ENCODE assay signal across 8 cellular contexts in the genomic region with DNA sequence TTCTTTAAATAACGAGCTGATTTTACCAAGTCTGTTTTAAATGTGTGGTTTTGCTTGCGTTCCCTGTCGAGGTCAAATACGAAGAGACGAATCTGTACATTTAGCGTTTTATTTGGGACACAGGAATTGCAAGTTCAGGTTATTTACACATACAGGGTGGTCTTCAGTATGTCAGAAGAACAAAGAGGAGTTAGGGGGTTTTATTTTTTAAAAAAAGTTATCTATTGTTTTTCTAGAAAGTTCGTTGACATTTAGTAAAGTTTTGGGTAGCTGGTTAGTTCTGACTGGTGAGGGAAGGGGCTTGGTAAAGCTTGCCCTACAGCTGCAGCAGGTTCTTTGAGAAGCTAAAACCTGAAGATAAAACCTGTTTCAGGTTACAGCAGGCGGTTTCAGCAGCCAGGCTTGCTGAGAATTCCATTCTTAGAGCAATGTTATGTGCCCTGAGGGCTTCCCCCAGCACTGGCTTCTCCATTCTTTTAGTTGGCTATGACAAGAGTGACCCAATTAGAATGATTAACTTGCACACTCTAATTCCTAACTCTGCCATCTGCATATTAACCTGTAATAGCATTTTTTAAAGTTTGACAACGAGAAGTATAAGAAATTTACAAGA. TPM values are rescaled to one million over a fixed set of nuclear protein-coding genes. Genes with fewer than 3 reads are reported as not detected.
DNase-seq lines count a peak whose midpoint lies in the region; ATAC-seq and TF ChIP-seq lines count a peak whose summit lies in the region.

No MANE protein-coding gene starts in this region.

- peaks cover 12 to 15% of the 10 kb centered on the region in 2 donors for H3K36me3 Mint-ChIP-seq in stimulated activated naive B cell treated with anti-CD40 and anti-IgM and Interleukin-4, amounts not matched to agents 10 μg/mL and 1 μg/mL and 100 μg/mL, for 72 hours

- 91 to 95% methylated on average over 8 to 9 of the region's 9 CpGs for WGBS in gastroesophageal sphincter (ENCODE audit: low coverage in 1 of 2), 2 donors

- no peaks in the 10 kb centered on the region for H3K9me2 ChIP-seq in SU-DHL-6 (replicated peaks; ENCODE audit: insufficient read depth, low read length)

- H3K9me3 Mint-ChIP-seq in stimulated activated naive B cell treated with anti-CD40 and anti-IgM and Interleukin-4, amounts not matched to agents 10 μg/mL and 1 μg/mL and 100 μg/mL, for 72 hours: peaks cover 0 to 10% of the 10 kb centered on the region in 2 donors

- DNase-seq in NCI-H748 (lab: John Stamatoyannopoulos, UW; ENCODE audit: unreplicated experiment): peak; percentile 10
- no peak for DNase-seq in NCI-H748 treated with DMSO at 0.1 percent for 48 hours (lab: John Stamatoyannopoulos, UW)
- no peak for DNase-seq in stimulated activated naive B cell treated with anti-CD40 and anti-IgM and Interleukin-4, amounts not matched to agents 10 μg/mL and 1 μg/mL and 100 μg/mL, for 72 hours
- no peak for DNase-seq in NCI-H187 treated with DMSO at 0.1 percent for 48 hours (lab: John Stamatoyannopoulos, UW)
- no peak for DNase-seq in GDM1 (lab: John Stamatoyannopoulos, UW)

- H3K4me1 ChIP-seq in gastroesophageal sphincter: peaks cover 10 to 66% (median 22%) of the 10 kb centered on the region in 3 donors

- H3K79me2 ChIP-seq in SU-DHL-6 (ENCODE audit: insufficient read depth, low read length): peaks cover 21% of the 10 kb centered on the region; the same call in 1 of the 2 replicates

- H3K36me3 ChIP-seq in SU-DHL-6 (ENCODE audit: low read length): no peaks in the 10 kb centered on the region
- no peaks in the 10 kb centered on the region for H3K36me3 ChIP-seq in gastroesophageal sphincter

- H3K4me1 Mint-ChIP-seq in stimulated activated naive B cell treated with anti-CD40 and anti-IgM and Interleukin-4, amounts not matched to agents 10 μg/mL and 1 μg/mL and 100 μg/mL, for 72 hours: peaks cover 14 to 24% of the 10 kb centered on the region in 2 donors

- no peak overlapping the region for H3K9ac ChIP-seq in SU-DHL-6 (ENCODE audit: low read length)

- TF ChIP-seq CTCF in SU-DHL-6 (IDR thresholded peaks at IDR 0.05; ENCODE audit: insufficient read depth, low read length, poor library complexity, severe bottlenecking) (no peak), gastroesophageal sphincter (IDR thresholded peaks at IDR 0.05) (no peak)

- H3K27me3 ChIP-seq in SU-DHL-6 (ENCODE audit: low read length) (no peaks in the 10 kb centered on the region), gastroesophageal sphincter (no peaks in the 10 kb centered on the region)

- peaks cover 13% of the 10 kb centered on the region; the same call in 1 of the 2 replicates for H3F3A ChIP-seq in SU-DHL-6 (ENCODE audit: insufficient read depth)

- H3K27ac ChIP-seq in SU-DHL-6 (ENCODE audit: low read depth, low read length): no peak overlapping the region
- peak overlapping the region; percentile 92 to 97 (median 94) for H3K27ac ChIP-seq in gastroesophageal sphincter

- no peaks in the 10 kb centered on the region for H3K27me3 Mint-ChIP-seq in stimulated activated naive B cell treated with anti-CD40 and anti-IgM and Interleukin-4, amounts not matched to agents 10 μg/mL and 1 μg/mL and 100 μg/mL, for 72 hours

- peak overlapping the region in 1 of 2 donors; percentile 98 for H3K4me3 Mint-ChIP-seq in stimulated activated naive B cell treated with anti-CD40 and anti-IgM and Interleukin-4, amounts not matched to agents 10 μg/mL and 1 μg/mL and 100 μg/mL, for 72 hours

- H3K9me3 ChIP-seq in SU-DHL-6 (ENCODE audit: insufficient read depth, low read length): no peaks in the 10 kb centered on the region
- H3K9me3 ChIP-seq in gastroesophageal sphincter: peaks cover 0 to 6% (median 0%) of the 10 kb centered on the region in 3 donors

- no peak for TF ChIP-seq EP300 in gastroesophageal sphincter (IDR thresholded peaks at IDR 0.05)

- H3K27ac Mint-ChIP-seq in stimulated activated naive B cell treated with anti-CD40 and anti-IgM and Interleukin-4, amounts not matched to agents 10 μg/mL and 1 μg/mL and 100 μg/mL, for 72 hours: peak overlapping the region; percentile 15

- ATAC-seq in gastroesophageal sphincter (no peak), GM21717 (IDR thresholded peaks at IDR 0.05; ENCODE audit: unreplicated experiment) (no peak)
- no peak for ATAC-seq in stimulated activated naive B cell treated with anti-CD40 and anti-IgM and Interleukin-4, amounts not matched to agents 10 μg/mL and 1 μg/mL and 100 μg/mL, for 72 hours (replicated peaks)

- no peaks in the 10 kb centered on the region for H4K20me1 ChIP-seq in SU-DHL-6 (ENCODE audit: low read depth, low read length)

- H3K4me3 ChIP-seq in SU-DHL-6 (ENCODE audit: insufficient read depth, low read length, poor library complexity, severe bottlenecking) (no peak overlapping the region), gastroesophageal sphincter (peak overlapping the region in 1 of 2 donors; percentile 68)

- H3K4me2 ChIP-seq in SU-DHL-6 (ENCODE audit: low read depth, low read length, poor library complexity, severe bottlenecking): no peak overlapping the region

- H2AFZ ChIP-seq in SU-DHL-6 (ENCODE audit: low read depth, low read length, severe bottlenecking): peak overlapping the region; percentile 68

- no peak for TF ChIP-seq POLR2A in gastroesophageal sphincter (IDR thresholded peaks at IDR 0.05)

RNA-seq across cellular contexts. Expression of gene ZNF280D, which starts 0.8 kb away (rescaled TPM):
- 100 to 1,000 TPM in 1 of 4 donors, 10 to 100 TPM in 3; 51.3 to 139 (median 69.1) TPM for total RNA-seq in gastroesophageal sphincter
